1 cellular context compared by ENCODE assay signal in the genomic region with DNA sequence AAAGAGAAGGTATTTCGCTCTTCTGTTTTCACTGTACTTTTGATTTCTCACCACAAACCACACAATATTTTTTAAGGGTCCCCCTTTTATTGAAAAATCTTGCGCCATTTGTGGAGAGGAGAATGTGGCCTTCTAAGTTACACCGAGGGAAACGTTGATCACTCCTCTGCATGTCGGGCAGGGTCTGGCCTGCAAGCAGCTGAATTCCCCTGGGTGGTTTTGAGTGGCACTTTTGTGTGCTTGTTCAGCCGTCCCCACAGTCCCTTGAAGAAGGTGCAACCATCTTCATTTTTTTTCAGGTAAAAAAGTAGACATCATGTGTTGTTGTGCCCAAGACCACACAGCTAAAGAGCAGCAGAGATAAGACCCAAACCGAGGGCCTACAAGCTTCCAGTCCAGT.
TF ChIP-seq lines count a peak whose summit lies in the region.

No MANE protein-coding gene starts in this region.

TF ChIP-seq in GM23338, 12 proteins besides CTCF, POLR2A, EP300 and RAD21:
- TF ChIP-seq, protein P1, sequence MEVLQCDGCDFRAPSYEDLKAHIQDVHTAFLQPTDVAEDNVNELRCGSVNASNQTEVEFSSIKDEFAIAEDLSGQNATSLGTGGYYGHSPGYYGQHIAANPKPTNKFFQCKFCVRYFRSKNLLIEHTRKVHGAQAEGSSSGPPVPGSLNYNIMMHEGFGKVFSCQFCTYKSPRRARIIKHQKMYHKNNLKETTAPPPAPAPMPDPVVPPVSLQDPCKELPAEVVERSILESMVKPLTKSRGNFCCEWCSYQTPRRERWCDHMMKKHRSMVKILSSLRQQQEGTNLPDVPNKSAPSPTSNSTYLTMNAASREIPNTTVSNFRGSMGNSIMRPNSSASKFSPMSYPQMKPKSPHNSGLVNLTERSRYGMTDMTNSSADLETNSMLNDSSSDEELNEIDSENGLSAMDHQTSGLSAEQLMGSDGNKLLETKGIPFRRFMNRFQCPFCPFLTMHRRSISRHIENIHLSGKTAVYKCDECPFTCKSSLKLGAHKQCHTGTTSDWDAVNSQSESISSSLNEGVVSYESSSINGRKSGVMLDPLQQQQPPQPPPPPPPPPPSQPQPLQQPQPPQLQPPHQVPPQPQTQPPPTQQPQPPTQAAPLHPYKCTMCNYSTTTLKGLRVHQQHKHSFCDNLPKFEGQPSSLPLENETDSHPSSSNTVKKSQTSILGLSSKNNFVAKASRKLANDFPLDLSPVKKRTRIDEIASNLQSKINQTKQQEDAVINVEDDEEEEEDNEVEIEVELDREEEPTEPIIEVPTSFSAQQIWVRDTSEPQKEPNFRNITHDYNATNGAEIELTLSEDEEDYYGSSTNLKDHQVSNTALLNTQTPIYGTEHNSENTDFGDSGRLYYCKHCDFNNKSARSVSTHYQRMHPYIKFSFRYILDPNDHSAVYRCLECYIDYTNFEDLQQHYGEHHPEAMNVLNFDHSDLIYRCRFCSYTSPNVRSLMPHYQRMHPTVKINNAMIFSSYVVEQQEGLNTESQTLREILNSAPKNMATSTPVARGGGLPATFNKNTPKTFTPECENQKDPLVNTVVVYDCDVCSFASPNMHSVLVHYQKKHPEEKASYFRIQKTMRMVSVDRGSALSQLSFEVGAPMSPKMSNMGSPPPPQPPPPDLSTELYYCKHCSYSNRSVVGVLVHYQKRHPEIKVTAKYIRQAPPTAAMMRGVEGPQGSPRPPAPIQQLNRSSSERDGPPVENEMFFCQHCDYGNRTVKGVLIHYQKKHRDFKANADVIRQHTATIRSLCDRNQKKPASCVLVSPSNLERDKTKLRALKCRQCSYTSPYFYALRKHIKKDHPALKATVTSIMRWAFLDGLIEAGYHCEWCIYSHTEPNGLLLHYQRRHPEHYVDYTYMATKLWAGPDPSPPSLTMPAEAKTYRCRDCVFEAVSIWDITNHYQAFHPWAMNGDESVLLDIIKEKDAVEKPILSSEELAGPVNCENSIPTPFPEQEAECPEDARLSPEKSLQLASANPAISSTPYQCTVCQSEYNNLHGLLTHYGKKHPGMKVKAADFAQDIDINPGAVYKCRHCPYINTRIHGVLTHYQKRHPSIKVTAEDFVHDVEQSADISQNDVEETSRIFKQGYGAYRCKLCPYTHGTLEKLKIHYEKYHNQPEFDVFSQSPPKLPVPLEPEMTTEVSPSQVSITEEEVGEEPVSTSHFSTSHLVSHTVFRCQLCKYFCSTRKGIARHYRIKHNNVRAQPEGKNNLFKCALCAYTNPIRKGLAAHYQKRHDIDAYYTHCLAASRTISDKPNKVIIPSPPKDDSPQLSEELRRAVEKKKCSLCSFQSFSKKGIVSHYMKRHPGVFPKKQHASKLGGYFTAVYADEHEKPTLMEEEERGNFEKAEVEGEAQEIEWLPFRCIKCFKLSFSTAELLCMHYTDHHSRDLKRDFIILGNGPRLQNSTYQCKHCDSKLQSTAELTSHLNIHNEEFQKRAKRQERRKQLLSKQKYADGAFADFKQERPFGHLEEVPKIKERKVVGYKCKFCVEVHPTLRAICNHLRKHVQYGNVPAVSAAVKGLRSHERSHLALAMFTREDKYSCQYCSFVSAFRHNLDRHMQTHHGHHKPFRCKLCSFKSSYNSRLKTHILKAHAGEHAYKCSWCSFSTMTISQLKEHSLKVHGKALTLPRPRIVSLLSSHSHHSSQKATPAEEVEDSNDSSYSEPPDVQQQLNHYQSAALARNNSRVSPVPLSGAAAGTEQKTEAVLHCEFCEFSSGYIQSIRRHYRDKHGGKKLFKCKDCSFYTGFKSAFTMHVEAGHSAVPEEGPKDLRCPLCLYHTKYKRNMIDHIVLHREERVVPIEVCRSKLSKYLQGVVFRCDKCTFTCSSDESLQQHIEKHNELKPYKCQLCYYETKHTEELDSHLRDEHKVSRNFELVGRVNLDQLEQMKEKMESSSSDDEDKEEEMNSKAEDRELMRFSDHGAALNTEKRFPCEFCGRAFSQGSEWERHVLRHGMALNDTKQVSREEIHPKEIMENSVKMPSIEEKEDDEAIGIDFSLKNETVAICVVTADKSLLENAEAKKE (CRISPR knock-in tag; IDR thresholded peaks at IDR 0.05): no peak
- no peak for TF ChIP-seq ZNF331 (CRISPR knock-in tag; IDR thresholded peaks at IDR 0.05; ENCODE audit: low read depth)
- TF ChIP-seq EZH2phosphoT487 (IDR thresholded peaks at IDR 0.05; ENCODE audit: unreplicated experiment): no peak
- TF ChIP-seq ETS1 (IDR thresholded peaks at IDR 0.05): no peak
- TF ChIP-seq JUNB (IDR thresholded peaks at IDR 0.05; ENCODE audit: unreplicated experiment): no peak
- no peak for TF ChIP-seq NANOG (IDR thresholded peaks at IDR 0.05; ENCODE audit: borderline replicate concordance)
- TF ChIP-seq STAT1 (IDR thresholded peaks at IDR 0.05; ENCODE audit: unreplicated experiment): no peak
